ENCODE assay signal across 11 cellular contexts in the genomic region with DNA sequence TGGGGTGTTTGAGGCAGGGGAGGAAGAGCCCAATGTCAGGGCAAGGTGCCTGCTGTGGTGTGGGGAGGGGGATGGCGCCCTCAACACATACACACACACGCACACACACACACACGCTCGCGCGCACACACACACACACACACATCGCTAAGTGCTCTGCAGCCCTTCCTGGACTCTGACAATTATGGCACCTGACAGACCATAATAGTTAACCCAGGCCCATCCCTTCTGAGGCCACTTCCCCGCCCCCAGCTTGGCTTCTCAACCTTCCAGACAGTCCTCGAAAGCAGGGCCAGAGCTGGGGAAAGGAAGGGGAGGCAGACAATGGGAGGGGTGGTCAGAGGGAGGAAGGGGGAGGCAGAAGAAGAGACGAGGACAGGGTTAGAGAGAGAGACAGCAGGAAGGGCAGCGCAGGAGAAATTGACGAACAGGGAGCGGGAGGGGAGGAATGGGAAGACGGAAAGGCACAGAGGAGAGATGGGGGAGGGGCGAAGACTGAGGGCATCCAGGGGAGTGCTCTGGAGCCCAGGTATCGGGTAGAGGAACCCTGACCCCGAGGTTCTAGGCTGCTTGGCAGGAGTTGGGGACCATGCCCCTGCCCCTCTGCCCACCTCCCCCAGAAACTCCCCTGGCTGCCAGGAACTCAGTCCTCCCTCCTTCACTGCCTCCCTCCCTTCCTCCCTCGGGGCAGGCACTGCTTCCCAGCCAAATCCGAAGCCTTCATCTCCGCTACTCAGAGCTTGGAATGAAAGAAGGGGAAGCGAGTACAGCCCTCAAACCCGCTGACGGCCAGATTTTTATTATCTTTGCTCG. TPM values are rescaled to one million over a fixed set of nuclear protein-coding genes. Genes with fewer than 3 reads are reported as not detected.
DNase-seq lines count a peak whose midpoint lies in the region; ATAC-seq and TF ChIP-seq lines count a peak whose summit lies in the region.
"Had no signal": no experiment of that assay in that cellular context is flagged by ENCODE, and none has a peak within 500 bp of the region (broad histone marks: within the 10 kb centered on the region; RNA-seq: fewer than 3 reads in every experiment).

No MANE protein-coding gene starts in this region.

- ATAC-seq in Right ventricle myocardium inferior (no peak), left ventricle myocardium superior (no peak)

- H3K4me3 ChIP-seq in iPS-18a (ENCODE audit: low read length) (peak overlapping the region; percentile 37), A673 (ENCODE audit: low read depth, low read length, poor library complexity, severe bottlenecking) (no peak overlapping the region)
- H3K4me3 ChIP-seq: coronary artery had no signal

- H3K4me1 ChIP-seq in iPS-18a (ENCODE audit: control insufficient read depth, low read depth, low read length) (peaks cover 48% of the 10 kb centered on the region), A673 (ENCODE audit: insufficient read depth, low read length, poor library complexity, severe bottlenecking) (peaks cover 21% of the 10 kb centered on the region)

- H3K4me3 Mint-ChIP-seq in type B pancreatic cell = peak overlapping the region; percentile 74

- H3K9me3 ChIP-seq in iPS-18a (ENCODE audit: control insufficient read depth, low read depth, low read length) (no peaks in the 10 kb centered on the region), A673 (ENCODE audit: low read depth, low read length, poor library complexity, severe bottlenecking) (no peaks in the 10 kb centered on the region)

- H3K36me3 ChIP-seq in iPS-18a (ENCODE audit: control insufficient read depth, low read depth, low read length) (no peaks in the 10 kb centered on the region), A673 (ENCODE audit: insufficient read depth, low read length, poor library complexity, severe bottlenecking) (no peaks in the 10 kb centered on the region)

- no peaks in the 10 kb centered on the region for H3K9me3 Mint-ChIP-seq in type B pancreatic cell

- peaks cover 42% of the 10 kb centered on the region for H3K27me3 ChIP-seq in iPS-18a (ENCODE audit: control insufficient read depth, insufficient read depth, low read length)
- no peaks in the 10 kb centered on the region for H3K27me3 ChIP-seq in A673 (replicated peaks; ENCODE audit: insufficient read depth, low read depth, low read length, poor library complexity)

- POLR2A ChIA-PET in A673 (lab: Charles Lee; ENCODE audit: low non-redundant PET) = no interaction called here

- DNase-seq in Right ventricle myocardium inferior (ENCODE audit: missing footprints) (peak; percentile 47), left ventricle myocardium superior (no peak), NCI-H524 (lab: John Stamatoyannopoulos, UW) (peak; percentile 25 to 46), type B pancreatic cell (ENCODE audit: extremely low spot score, unreplicated experiment) (no peak), GM19238 (ENCODE audit: insufficient read length, low spot score) (no peak), amygdala (lab: John Stamatoyannopoulos, UW) (no peak), A673 (ENCODE audit: low spot score) (no peak)
- DNase-seq: activated T-cell treated with anti-CD3 and anti-CD28 coated beads, Interleukin-2, amount 50 U/mL, for 1 hour; hippocampal formation had no signal

- no peak overlapping the region for H3K9ac ChIP-seq in iPS-18a (ENCODE audit: low read length)

- BruUV-seq in A673 (replicated peaks; lab: Mats Ljungman, UMichigan) = no TSS peak

- H3K4me1 Mint-ChIP-seq in type B pancreatic cell (ENCODE audit: unreplicated experiment) = peaks cover 39% of the 10 kb centered on the region

- peaks cover 16% of the 10 kb centered on the region for H3K27me3 Mint-ChIP-seq in type B pancreatic cell

- H3K27ac Mint-ChIP-seq in type B pancreatic cell = peak overlapping the region; percentile 79

- CTCF ChIA-PET in A673 (lab: Charles Lee) = no interaction called here

- no peaks in the 10 kb centered on the region for H3K36me3 Mint-ChIP-seq in type B pancreatic cell

- H3K27ac ChIP-seq in iPS-18a (ENCODE audit: low read length) (no peak overlapping the region), A673 (ENCODE audit: low read depth, low read length, poor library complexity, severe bottlenecking) (no peak overlapping the region)
- H3K27ac ChIP-seq: coronary artery had no signal

- no peak for TF ChIP-seq CTCF in type B pancreatic cell (conservative IDR thresholded peaks at IDR 0.05)
- TF ChIP-seq CTCF in A673 (conservative IDR thresholded peaks at IDR 0.05; ENCODE audit: low read depth, low read length) = no peak

- intact Hi-C loops in Right ventricle myocardium inferior (cut with DNase I) (no loop called here), left ventricle myocardium superior (cut with micrococcal nuclease) (no loop called here), A673 (cut with micrococcal nuclease; ENCODE audit: unreplicated experiment) (no loop called here)

RNA-seq across cellular contexts. Expression of gene SRCIN1, which starts 4.0 kb away (rescaled TPM):
- total RNA-seq in Right ventricle myocardium inferior (1.4 TPM), left ventricle myocardium superior (1.4 TPM), type B pancreatic cell (ENCODE audit: low replicate concordance) (8.3 and 11.9 TPM in 2 replicates), A673 (2021) (1.6 and 3.5 TPM in 2 replicates)

Comparison
In these comparisons a context has a peak if more than half of its experiments do, and no peak if none do; other contexts are left out.
1. DNase-seq: peak in Right ventricle myocardium inferior (single experiment) and NCI-H524 (2 of 2); none in left ventricle myocardium superior (single experiment), type B pancreatic cell (single experiment), GM19238 (single experiment), amygdala (0 of 56) and A673 (single experiment).